In the genomic region with DNA sequence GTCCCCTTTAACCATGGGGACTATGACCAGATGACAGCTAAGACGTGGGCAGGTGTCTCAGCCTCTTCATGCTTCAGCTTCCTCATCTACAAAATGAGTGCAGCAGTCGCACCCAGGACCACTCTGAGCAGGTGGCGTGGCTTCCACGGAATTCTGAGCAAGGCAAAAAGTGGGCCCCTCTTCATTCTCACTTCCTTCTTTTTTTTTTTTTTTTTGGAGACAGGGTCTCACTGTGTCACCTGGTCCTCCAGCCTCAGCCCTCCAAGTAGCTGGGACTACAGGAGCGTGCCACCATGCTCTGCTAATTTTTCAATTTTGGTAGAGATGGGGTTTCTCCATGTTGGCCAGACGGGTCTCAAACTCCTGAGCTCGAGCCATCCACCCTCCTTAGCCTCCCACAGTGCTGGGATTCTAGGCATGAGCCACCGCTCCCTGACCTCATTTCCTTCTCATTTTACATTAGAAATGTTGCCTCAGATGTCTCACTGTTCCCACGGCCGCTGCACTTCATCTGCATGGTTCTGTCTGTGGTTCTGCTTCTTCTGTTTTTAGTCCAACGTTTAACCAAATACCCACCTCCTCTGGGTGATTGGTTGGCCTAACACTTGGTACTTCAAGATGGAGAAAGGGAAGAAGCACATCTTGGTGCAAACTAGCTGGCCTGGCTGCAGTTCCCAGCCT, we compare ENCODE assay signal across 14 cellular contexts. TPM values are rescaled to one million over a fixed set of nuclear protein-coding genes. Genes with fewer than 3 reads are reported as not detected.
DNase-seq lines count a peak whose midpoint lies in the region; ATAC-seq and TF ChIP-seq lines count a peak whose summit lies in the region.
"Had no signal": no experiment of that assay in that cellular context is flagged by ENCODE, and none has a peak within 500 bp of the region (broad histone marks: within the 10 kb centered on the region; RNA-seq: fewer than 3 reads in every experiment).

No MANE protein-coding gene starts in this region.

- TF ChIP-seq CTCF in GM20000 (IDR thresholded peaks at IDR 0.05; ENCODE audit: extremely low read depth, missing control alignments): no peak
- TF ChIP-seq CTCF in testis (IDR thresholded peaks at IDR 0.05): no peak

- no peak for TF ChIP-seq POLR2A in testis (IDR thresholded peaks at IDR 0.05)

- no peaks in the 10 kb centered on the region for H3K36me3 ChIP-seq in testis (ENCODE audit: low read depth, missing control alignments)
- H3K36me3 ChIP-seq: heart left ventricle had no signal

- no peak overlapping the region for H3K4me3 ChIP-seq in testis
- H3K4me3 ChIP-seq: heart left ventricle had no signal

- intact Hi-C loops in testis (cut with DNase I; ENCODE audit: low total_unique reads): no loop called here

- H3K27ac ChIP-seq in testis: no peak overlapping the region
- H3K27ac ChIP-seq: C4-2B, heart left ventricle had no signal

- no peaks in the 10 kb centered on the region for H3K27me3 ChIP-seq in testis
- H3K27me3 ChIP-seq: heart left ventricle had no signal

- 78 to 81% methylated on average over 11 of the region's 11 CpGs for WGBS in testis, 2 donors

- no peaks in the 10 kb centered on the region for H3K4me1 ChIP-seq in testis

- no peaks in the 10 kb centered on the region for H3K9me3 ChIP-seq in testis
- H3K9me3 ChIP-seq: heart left ventricle had no signal

- no peak for ATAC-seq in HG03520 (IDR thresholded peaks at IDR 0.05; ENCODE audit: unreplicated experiment)

- DNase-seq in CD1c-positive myeloid dendritic cell (ENCODE audit: extremely low spot score): peak; percentile 95
- peak; percentile 29 for DNase-seq in GM20000 (ENCODE audit: low spot score)
- DNase-seq in NOMO-1 treated with DMSO at 0.1 percent for 48 hours (lab: John Stamatoyannopoulos, UW; ENCODE audit: unreplicated experiment): peak; percentile 77
- peak; percentile 50 for DNase-seq in fibroblast of peridontal ligament (ENCODE audit: extremely low read depth)
- DNase-seq in HuH-7 (ENCODE audit: low spot score): no peak
- DNase-seq in NCI-H2107 treated with DMSO at 0.1 percent for 48 hours (lab: John Stamatoyannopoulos, UW; ENCODE audit: unreplicated experiment): no peak
- no peak for DNase-seq in testis
- DNase-seq: activated CD8-positive, alpha-beta memory T cell treated with anti-CD3 and anti-CD28 coated beads, Interleukin-2, amount 50 U/mL, for 4 hours; NCI-H1105; SHP77 treated with DMSO at 0.1 percent for 48 hours; trophoblast cell had no signal

RNA-seq across cellular contexts. Expression of gene BCL7A, which starts 41.3 kb away (rescaled TPM):
- 10 to 100 TPM; 10.2 to 11.1 TPM for total RNA-seq in testis
- polyA plus RNA-seq in testis (ENCODE audit: insufficient read depth, low read depth, low replicate concordance): 5.9 TPM

Comparison
In these comparisons a context has a peak if more than half of its experiments do, and no peak if none do; other contexts are left out.
1. DNase-seq: peak in CD1c-positive myeloid dendritic cell (single experiment), GM20000 (single experiment), NOMO-1 treated with DMSO at 0.1 percent for 48 hours (single experiment) and fibroblast of peridontal ligament (single experiment); none in HuH-7 (single experiment), NCI-H2107 treated with DMSO at 0.1 percent for 48 hours (single experiment) and testis (single experiment).